ENCODE assay signal across 17 cellular contexts in the genomic region with DNA sequence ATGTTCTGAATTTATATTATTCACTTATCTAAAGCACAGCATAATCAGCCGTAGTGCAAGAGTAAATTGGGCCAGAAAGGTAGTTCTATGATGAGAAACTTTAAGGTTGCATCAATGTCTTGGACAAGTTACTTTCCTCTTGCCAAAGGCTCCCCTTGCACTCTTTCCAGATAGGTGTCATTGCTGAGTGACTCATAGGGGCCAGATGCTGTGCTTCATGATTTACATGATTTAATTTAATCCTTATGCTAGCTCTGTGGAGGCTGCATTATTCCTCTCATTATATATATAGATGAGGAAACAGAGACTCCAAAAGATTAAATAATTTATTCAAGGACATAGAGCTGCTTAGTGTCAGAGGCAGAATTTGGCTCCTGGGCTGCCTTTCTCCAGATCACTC. TPM values are rescaled to one million over a fixed set of nuclear protein-coding genes. Genes with fewer than 3 reads are reported as not detected.
DNase-seq lines count a peak whose midpoint lies in the region; ATAC-seq and TF ChIP-seq lines count a peak whose summit lies in the region.
"Had no signal": no experiment of that assay in that cellular context is flagged by ENCODE, and none has a peak within 500 bp of the region (broad histone marks: within the 10 kb centered on the region; RNA-seq: fewer than 3 reads in every experiment).

No MANE protein-coding gene starts in this region.

- 74% methylated on average over 1 of the region's 1 CpG for WGBS in mammary epithelial cell (ENCODE audit: low coverage, missing lambda C conversion rate)

- dilution Hi-C loops in mammary epithelial cell (cut with HindIII; ENCODE audit: low sequenced_read_pairs), result no loop called here

- no peak overlapping the region for H3K4me3 Mint-ChIP-seq in endothelial cell (ENCODE audit: unreplicated experiment)
- H3K4me3 Mint-ChIP-seq: naive thymus-derived CD4-positive, alpha-beta T cell had no signal

- H2AFZ ChIP-seq in mammary epithelial cell (ENCODE audit: low read depth, low read length), result no peak overlapping the region

- no peaks in the 10 kb centered on the region for H3K36me3 Mint-ChIP-seq in endothelial cell (ENCODE audit: low read depth, unreplicated experiment)
- H3K36me3 Mint-ChIP-seq: activated naive CD4-positive, alpha-beta T cell treated with anti-CD3 and anti-CD28 coated beads, Interleukin-2, amount 50 U/mL, for 72 hours; naive thymus-derived CD4-positive, alpha-beta T cell had no signal

- H3K4me1 ChIP-seq in mammary epithelial cell (ENCODE audit: insufficient read depth, low read length) (peaks cover 4% of the 10 kb centered on the region), left ventricle myocardium inferior (peaks cover 6% of the 10 kb centered on the region)

- ATAC-seq in GM18511 (IDR thresholded peaks at IDR 0.05; ENCODE audit: unreplicated experiment), result no peak
- ATAC-seq: activated CD4-positive, CD25-positive, alpha-beta regulatory T cell treated with anti-CD3 and anti-CD28 coated beads, Interleukin-2, amount 50 U/mL, for 24 hours; activated naive CD4-positive, alpha-beta T cell treated with anti-CD3 and anti-CD28 coated beads, Interleukin-2, amount 50 U/mL, for 72 hours; naive thymus-derived CD4-positive, alpha-beta T cell had no signal

- peaks cover 2% of the 10 kb centered on the region for H3K27me3 Mint-ChIP-seq in endothelial cell (ENCODE audit: unreplicated experiment)

- H3K27ac ChIP-seq in mammary epithelial cell (ENCODE audit: insufficient read depth, low read depth, low read length) (no peak overlapping the region), left ventricle myocardium inferior (replicated peaks) (no peak overlapping the region)
- H3K27ac ChIP-seq: tibial nerve had no signal

- intact Hi-C loops in mammary epithelial cell (cut with micrococcal nuclease), result no loop called here
- intact Hi-C loops in left ventricle myocardium inferior (cut with micrococcal nuclease), result no loop called here

- peaks cover 5% of the 10 kb centered on the region for H3K4me1 Mint-ChIP-seq in endothelial cell (ENCODE audit: unreplicated experiment)

- H3K4me2 ChIP-seq in mammary epithelial cell (ENCODE audit: insufficient read depth, low read depth, low read length), result no peak overlapping the region

- H3K36me3 ChIP-seq in mammary epithelial cell (ENCODE audit: insufficient read depth, low read length) (no peaks in the 10 kb centered on the region), kidney epithelial cell (ENCODE audit: control insufficient read depth, insufficient read depth, low read length) (peaks cover 1% of the 10 kb centered on the region), left ventricle myocardium inferior (no peaks in the 10 kb centered on the region)
- H3K36me3 ChIP-seq: tibial nerve had no signal

- no peaks in the 10 kb centered on the region for H4K20me1 ChIP-seq in mammary epithelial cell (ENCODE audit: insufficient read depth, low read length)

- peaks cover 11% of the 10 kb centered on the region for H3K27me3 ChIP-seq in mammary epithelial cell (ENCODE audit: insufficient read depth, low read length)
- no peaks in the 10 kb centered on the region for H3K27me3 ChIP-seq in kidney epithelial cell (ENCODE audit: control insufficient read depth, insufficient read depth, low read length)
- H3K27me3 ChIP-seq in left ventricle myocardium inferior (ENCODE audit: low read depth), result peaks cover 5% of the 10 kb centered on the region

- no peak overlapping the region for H3K27ac Mint-ChIP-seq in endothelial cell (ENCODE audit: unreplicated experiment)
- H3K27ac Mint-ChIP-seq: activated naive CD4-positive, alpha-beta T cell treated with anti-CD3 and anti-CD28 coated beads, Interleukin-2, amount 50 U/mL, for 72 hours; naive thymus-derived CD4-positive, alpha-beta T cell had no signal

- no TSS peak for BruUV-seq in mammary epithelial cell (replicated peaks; lab: Mats Ljungman, UMichigan)

- H3K9me3 ChIP-seq in mammary epithelial cell (replicated peaks; ENCODE audit: insufficient read depth, low read length) (no peaks in the 10 kb centered on the region), left ventricle myocardium inferior (replicated peaks) (no peaks in the 10 kb centered on the region)
- H3K9me3 ChIP-seq: tibial nerve had no signal

- no peaks in the 10 kb centered on the region for H3K9me3 Mint-ChIP-seq in endothelial cell (ENCODE audit: unreplicated experiment)
- H3K9me3 Mint-ChIP-seq: activated naive CD4-positive, alpha-beta T cell treated with anti-CD3 and anti-CD28 coated beads, Interleukin-2, amount 50 U/mL, for 72 hours had no signal

- in situ Hi-C loops in mammary epithelial cell (cut with MboI; ENCODE audit: low sequenced_read_pairs in 2 of 2), result no loop called here

- no peak overlapping the region for H3K4me3 ChIP-seq in AG10803 (ENCODE audit: low read length)
- H3K4me3 ChIP-seq in mammary epithelial cell (replicated peaks in 1 of 3; ENCODE audit: insufficient read depth in 1 of 3, low read depth in 2 of 3, low read length in 3 of 3), result no peak overlapping the region
- H3K4me3 ChIP-seq in kidney epithelial cell (ENCODE audit: low read depth, low read length), result no peak overlapping the region
- no peak overlapping the region for H3K4me3 ChIP-seq in left ventricle myocardium inferior
- H3K4me3 ChIP-seq: tibial nerve had no signal

- TF ChIP-seq CTCF in AG10803 (conservative IDR thresholded peaks at IDR 0.05; ENCODE audit: low read length) (no peak), mammary epithelial cell (conservative IDR thresholded peaks at IDR 0.05 in 1 of 2, IDR thresholded peaks at IDR 0.05 in 1 of 2; ENCODE audit: extremely low read depth in 1 of 2, insufficient read depth in 1 of 2, low read depth in 1 of 2, low read length in 2 of 2) (no peak), kidney epithelial cell (IDR thresholded peaks at IDR 0.05; ENCODE audit: insufficient read depth, low read length, poor library complexity, severe bottlenecking) (no peak), left ventricle myocardium inferior (IDR thresholded peaks at IDR 0.05; ENCODE audit: borderline replicate concordance) (no peak), endothelial cell (IDR thresholded peaks at IDR 0.05; ENCODE audit: unreplicated experiment) (no peak)

- CTCF ChIA-PET in mammary epithelial cell (lab: Charles Lee; ENCODE audit: low non-redundant PET), result no interaction called here

- DNase-seq in AG10803 (ENCODE audit: low read depth) (peak; percentile 78), M059J (ENCODE audit: low read depth) (peak; percentile 37), mammary epithelial cell (peak; percentile 23), kidney epithelial cell (ENCODE audit: low read depth) (peak; percentile 12), left ventricle myocardium inferior (no peak), endothelial cell (ENCODE audit: low spot score) (no peak), cortex of kidney (lab: John Stamatoyannopoulos, UW) (no peak)
- DNase-seq: DMS153; naive thymus-derived CD4-positive, alpha-beta T cell; stimulated activated CD4-positive, alpha-beta T cell treated with anti-CD3 and anti-CD28 coated beads, Interleukin-1b, Interleukin-23, amount 100 ng/mL, for 48 hours; stimulated activated CD8-positive, alpha-beta memory T cell treated with anti-CD3 and anti-CD28 coated beads, Interleukin-4, amount 100 ng/mL, for 48 hours had no signal

- H3K79me2 ChIP-seq in mammary epithelial cell (ENCODE audit: insufficient read depth, low read length), result no peaks in the 10 kb centered on the region

- no peak overlapping the region for H3K9ac ChIP-seq in mammary epithelial cell (ENCODE audit: insufficient read depth, low read length)

RNA-seq across cellular contexts. Expression of a gene that starts 5.0 kb away (rescaled TPM):
- 0.12 TPM in 1 of 2 replicates, not detected in the other for total RNA-seq in M059J (2014; rRNA removed; shearing (Covaris generic))
- not detected for total RNA-seq in mammary epithelial cell
- polyA plus RNA-seq in mammary epithelial cell, result not detected
- polyA minus RNA-seq in mammary epithelial cell, result not detected
- 1.0 and 1.8 TPM in 2 replicates for total RNA-seq in kidney epithelial cell
- total RNA-seq in left ventricle myocardium inferior, result 1.0 TPM
- 1.1 TPM for total RNA-seq in endothelial cell (ENCODE audit: unreplicated experiment)
- total RNA-seq: activated naive CD4-positive, alpha-beta T cell treated with anti-CD3 and anti-CD28 coated beads, Interleukin-2, amount 50 U/mL, for 72 hours; naive thymus-derived CD4-positive, alpha-beta T cell; OCI-LY7 had no signal
- polyA plus RNA-seq: keratinocyte; naive thymus-derived CD4-positive, alpha-beta T cell had no signal

RNA-seq across cellular contexts. Expression of a gene that starts 25.0 kb away (rescaled TPM):
- not detected in 2 replicates for total RNA-seq in M059J (2014; rRNA removed; shearing (Covaris generic))
- not detected for total RNA-seq in mammary epithelial cell
- polyA plus RNA-seq in mammary epithelial cell, result not detected
- not detected for polyA minus RNA-seq in mammary epithelial cell
- total RNA-seq in kidney epithelial cell, result not detected in 2 replicates
- total RNA-seq in left ventricle myocardium inferior, result 1.2 TPM
- total RNA-seq in endothelial cell (ENCODE audit: unreplicated experiment), result not detected
- total RNA-seq: activated naive CD4-positive, alpha-beta T cell treated with anti-CD3 and anti-CD28 coated beads, Interleukin-2, amount 50 U/mL, for 72 hours; naive thymus-derived CD4-positive, alpha-beta T cell; OCI-LY7; tibial nerve had no signal
- polyA plus RNA-seq: keratinocyte; naive thymus-derived CD4-positive, alpha-beta T cell had no signal

Comparison
In these comparisons a context has a peak if more than half of its experiments do, and no peak if none do; other contexts are left out.
1. DNase-seq: peak in AG10803 (single experiment), M059J (single experiment), mammary epithelial cell (single experiment) and kidney epithelial cell (single experiment); none in left ventricle myocardium inferior (single experiment), endothelial cell (single experiment) and cortex of kidney (single experiment).